Comparison of ENCODE assay signal across 31 cellular contexts in the genomic region with DNA sequence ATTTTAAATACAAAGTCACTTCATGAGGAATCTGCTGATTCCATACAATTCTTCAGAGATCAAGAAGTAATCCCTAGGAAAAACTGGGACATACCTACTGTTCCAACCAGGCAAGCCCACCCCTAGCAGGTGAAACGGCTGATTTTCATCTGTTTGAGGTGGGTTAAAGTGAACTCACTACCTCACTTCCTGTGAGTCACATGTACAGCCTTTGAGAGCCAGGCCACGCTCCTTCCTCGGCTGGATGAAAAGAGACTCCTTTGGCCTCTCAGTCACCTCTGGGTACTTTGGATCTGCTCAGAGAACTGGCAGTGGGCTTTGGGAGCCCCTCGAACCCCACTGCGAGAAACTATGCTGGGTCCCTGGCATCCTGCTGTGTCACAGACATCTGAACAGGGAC.
DNase-seq lines count a peak whose midpoint lies in the region; ATAC-seq, FAIRE-seq and TF ChIP-seq lines count a peak whose summit lies in the region.
"Had no signal": no experiment of that assay in that cellular context is flagged by ENCODE, and none has a peak within 500 bp of the region (broad histone marks: within the 10 kb centered on the region; RNA-seq: fewer than 3 reads in every experiment).

No MANE protein-coding gene starts in this region.

- peak; percentile 31 for FAIRE-seq in GM12878 (lab: Jason Lieb, UNC)

- H3K27ac ChIP-seq in GM12878 (ENCODE audit: control insufficient read depth, insufficient read depth) = no peak overlapping the region
- H3K27ac ChIP-seq in neutrophil = peak overlapping the region; percentile 46
- H3K27ac ChIP-seq: brain microvascular endothelial cell, heart right ventricle, right lobe of liver, upper lobe of right lung had no signal

- POLR2A ChIA-PET in GM12878 (lab: Charles Lee) = no interaction called here

- no peak for TF ChIP-seq POLR2A in GM12878 (IDR thresholded peaks at IDR 0.05; ENCODE audit: low read depth, low read length)

- H3K27me3 ChIP-seq in Loucy (ENCODE audit: insufficient read depth, low read length, poor library complexity, severe bottlenecking) = no peaks in the 10 kb centered on the region
- peaks cover 0 to 2% of the 10 kb centered on the region in 2 experiments; a peak in 2 of 4 replicates for H3K27me3 ChIP-seq in GM12878 (replicated peaks in 1 of 2; ENCODE audit: control insufficient read depth in 2 of 2, insufficient read depth in 2 of 2, low read length in 1 of 2)
- no peaks in the 10 kb centered on the region for H3K27me3 ChIP-seq in neutrophil
- H3K27me3 ChIP-seq: brain microvascular endothelial cell, right lobe of liver, upper lobe of right lung had no signal

- no peaks in the 10 kb centered on the region for H3F3A ChIP-seq in Loucy (ENCODE audit: low read depth)

- no peaks in the 10 kb centered on the region for H3K9me2 ChIP-seq in Loucy (replicated peaks; ENCODE audit: low read depth, low read length)

- no TSS peak for BruUV-seq in GM12878 (replicated peaks; lab: Mats Ljungman, UMichigan)

- RAD21 ChIA-PET in GM12878 (lab: Charles Lee; ENCODE audit: unreplicated experiment) = interaction anchor here (1.3 to 1.5 kb wide), 2 partner anchors 11 to 364 kb away, joined by 3 to 6 read pairs; no protein-coding TSS in a partner anchor

- in situ Hi-C loops in GM12878 (cut with MboI) = no loop called here

- H3K36me3 ChIP-seq in Loucy (ENCODE audit: insufficient read depth, low read length) = no peaks in the 10 kb centered on the region
- H3K36me3 ChIP-seq in GM12878 (ENCODE audit: control insufficient read depth in 2 of 2, insufficient read depth in 2 of 2, low read length in 1 of 2) = no peaks in the 10 kb centered on the region
- H3K36me3 ChIP-seq in neutrophil = peaks cover 97% of the 10 kb centered on the region
- H3K36me3 ChIP-seq: brain microvascular endothelial cell had no signal

- H3K4me1 ChIP-seq in Loucy (ENCODE audit: insufficient read depth, low read length, poor library complexity, severe bottlenecking) (peaks cover 8% of the 10 kb centered on the region), GM12878 (ENCODE audit: control insufficient read depth, insufficient read depth, low read length) (no peaks in the 10 kb centered on the region), neutrophil (ENCODE audit: control insufficient read depth in 1 of 2, insufficient read depth in 1 of 2, low read depth in 1 of 2, low read length in 1 of 2) (peaks cover 33 to 35% of the 10 kb centered on the region in 2 experiments)

- H2AFZ ChIP-seq in Loucy (ENCODE audit: low read length) = peak overlapping the region; percentile 78; the same call in 1 of the 2 replicates
- no peak overlapping the region for H2AFZ ChIP-seq in GM12878 (ENCODE audit: control insufficient read depth, low read depth, low read length)

- intact Hi-C loops in GM12878 (cut with micrococcal nuclease; ENCODE audit: unreplicated experiment) = loop anchor here (1.0 kb wide), 1 partner anchor 364 kb away; no protein-coding TSS in a partner anchor

- H4K20me1 ChIP-seq in Loucy (ENCODE audit: insufficient read depth, low read length, poor library complexity, severe bottlenecking) (no peaks in the 10 kb centered on the region), GM12878 (ENCODE audit: control insufficient read depth, insufficient read depth) (no peaks in the 10 kb centered on the region)

- TF ChIP-seq CTCF in Loucy (conservative IDR thresholded peaks at IDR 0.05; ENCODE audit: low read length) = no peak
- TF ChIP-seq CTCF in GM12878 (IDR thresholded peaks at IDR 0.05 in 2 of 3, conservative IDR thresholded peaks at IDR 0.05 in 1 of 3; ENCODE audit: control insufficient read depth in 2 of 3, extremely low read depth in 1 of 3, insufficient read depth in 1 of 3, low read depth in 3 of 3, low read length in 3 of 3) = no peak
- TF ChIP-seq CTCF in neutrophil (IDR thresholded peaks at IDR 0.05) = no peak

- ATAC-seq in GM12878 (no peak), GM19467 (IDR thresholded peaks at IDR 0.05; ENCODE audit: unreplicated experiment) (no peak)
- ATAC-seq: activated CD4-positive, CD25-positive, alpha-beta regulatory T cell treated with anti-CD3 and anti-CD28 coated beads, Interleukin-2, amount 50 U/mL, for 24 hours; stimulated activated effector memory CD8-positive, alpha-beta T cell treated with anti-CD3 and anti-CD28 coated beads, Interleukin-12 subunit alpha, Interleukin-12 subunit beta, amount 100 ng/mL, for 72 hours had no signal

- CTCF ChIA-PET in GM12878 (lab: Yijun Ruan, JAX) = interaction anchor here (0.9 to 1.5 kb wide), 5 partner anchors 14 to 379 kb away, joined by 3 to 12 read pairs (median 4); no protein-coding TSS in a partner anchor

- H3K9me3 ChIP-seq in Loucy (ENCODE audit: insufficient read depth, low read depth, low read length) (no peaks in the 10 kb centered on the region), GM12878 (replicated peaks; ENCODE audit: control insufficient read depth, insufficient read depth, low read length) (no peaks in the 10 kb centered on the region), neutrophil (no peaks in the 10 kb centered on the region)
- H3K9me3 ChIP-seq: heart right ventricle, right lobe of liver, upper lobe of right lung had no signal

- no peak for TF ChIP-seq RAD21 in GM12878 (IDR thresholded peaks at IDR 0.05; ENCODE audit: insufficient read depth, low read depth, low read length)

- H3K9ac ChIP-seq in Loucy (ENCODE audit: low read depth, low read length, poor library complexity, severe bottlenecking) = peak overlapping the region; percentile 22
- H3K9ac ChIP-seq in GM12878 (ENCODE audit: control insufficient read depth, insufficient read depth, low read length) = no peak overlapping the region

- 35% methylated on average over 5 of the region's 5 CpGs for WGBS in GM12878 (ENCODE audit: insufficient coverage, insufficient replicate concordance, low lambda C conversion rate, missing lambda C conversion rate)

- H3K79me2 ChIP-seq in Loucy (ENCODE audit: insufficient read depth, low read length) = no peaks in the 10 kb centered on the region
- H3K79me2 ChIP-seq in GM12878 (ENCODE audit: control insufficient read depth, insufficient read depth, low read length) = no peaks in the 10 kb centered on the region

- DNase-seq in ELR (ENCODE audit: low read depth) = peak; percentile 20
- no peak for DNase-seq in GM12878 (ENCODE audit: low read depth, low spot score)
- DNase-seq in AML-193 (lab: John Stamatoyannopoulos, UW) = no peak
- no peak for DNase-seq in OCI-M2 (lab: John Stamatoyannopoulos, UW; ENCODE audit: unreplicated experiment)
- DNase-seq: activated CD8-positive, alpha-beta memory T cell treated with anti-CD3 and anti-CD28 coated beads for 24 hours; activated gamma-delta T cell treated with Interleukin-2 at 50 U/mL for 16 hours; activated T-cell treated with anti-CD3 and anti-CD28 coated beads, Interleukin-2, amount 50 U/mL, for 1 hour; amniotic stem cell; brain microvascular endothelial cell; CD8-positive, alpha-beta memory T cell; DMS 273 treated with DMSO at 0.1 percent for 48 hours; effector memory CD4-positive, alpha-beta T cell; H9; heart right ventricle; left colon; mammary epithelial cell; MM.1S; NCI-H2081; NCI-H2227 treated with DMSO at 0.1 percent for 48 hours; NCI-H526 treated with DMSO at 0.1 percent for 48 hours; stimulated activated CD4-positive, alpha-beta T cell treated with anti-CD3 and anti-CD28 coated beads, Interleukin-12 subunit alpha, Interleukin-12 subunit beta, amount 100 ng/mL, for 4 hours; stimulated activated CD4-positive, alpha-beta T cell treated with anti-CD3 and anti-CD28 coated beads, Interleukin-4, amount 100 ng/mL, for 1 hour; substantia nigra; T-helper 1 cell; upper lobe of right lung had no signal

- H3K4me3 ChIP-seq in Loucy (ENCODE audit: low read length, poor library complexity, severe bottlenecking) (no peak overlapping the region), GM12878 (no peak overlapping the region), neutrophil (ENCODE audit: low read depth in 1 of 2, low read length in 1 of 2) (no peak overlapping the region)
- H3K4me3 ChIP-seq: heart right ventricle, right lobe of liver, upper lobe of right lung had no signal

- TF ChIP-seq EP300 in GM12878 (IDR thresholded peaks at IDR 0.05; ENCODE audit: borderline replicate concordance in 1 of 2, control insufficient read depth in 1 of 2, low read depth in 2 of 2, low read length in 2 of 2) = no peak

- SMC1A ChIA-PET in GM12878 (lab: Charles Lee; ENCODE audit: uncharacterized antibody, unreplicated experiment) = interaction anchor here (1.7 kb wide), 1 partner anchor 364 kb away, joined by 8 read pairs; no protein-coding TSS in a partner anchor

- H3K4me2 ChIP-seq in Loucy (ENCODE audit: low read depth, low read length, poor library complexity, severe bottlenecking) = peak overlapping the region; percentile 7
- no peak overlapping the region for H3K4me2 ChIP-seq in GM12878 (ENCODE audit: control insufficient read depth, insufficient read depth)

TF ChIP-seq in GM12878, 131 proteins besides CTCF, POLR2A, EP300 and RAD21 (continues in another document):
- TF ChIP-seq, protein P1, sequence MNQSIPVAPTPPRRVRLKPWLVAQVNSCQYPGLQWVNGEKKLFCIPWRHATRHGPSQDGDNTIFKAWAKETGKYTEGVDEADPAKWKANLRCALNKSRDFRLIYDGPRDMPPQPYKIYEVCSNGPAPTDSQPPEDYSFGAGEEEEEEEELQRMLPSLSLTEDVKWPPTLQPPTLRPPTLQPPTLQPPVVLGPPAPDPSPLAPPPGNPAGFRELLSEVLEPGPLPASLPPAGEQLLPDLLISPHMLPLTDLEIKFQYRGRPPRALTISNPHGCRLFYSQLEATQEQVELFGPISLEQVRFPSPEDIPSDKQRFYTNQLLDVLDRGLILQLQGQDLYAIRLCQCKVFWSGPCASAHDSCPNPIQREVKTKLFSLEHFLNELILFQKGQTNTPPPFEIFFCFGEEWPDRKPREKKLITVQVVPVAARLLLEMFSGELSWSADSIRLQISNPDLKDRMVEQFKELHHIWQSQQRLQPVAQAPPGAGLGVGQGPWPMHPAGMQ (IDR thresholded peaks at IDR 0.05; ENCODE audit: borderline replicate concordance) = no peak
- no peak for TF ChIP-seq RCOR1 (conservative IDR thresholded peaks at IDR 0.05; ENCODE audit: low read depth, low read length)
- TF ChIP-seq TBL1XR1 (IDR thresholded peaks at IDR 0.05; ENCODE audit: low read depth, low read length) = no peak
- no peak for TF ChIP-seq RFX5 (IDR thresholded peaks at IDR 0.05; ENCODE audit: low read depth, low read length)
- no peak for TF ChIP-seq CBX5 (IDR thresholded peaks at IDR 0.05; ENCODE audit: low read depth)
- no peak for TF ChIP-seq SP1 (IDR thresholded peaks at IDR 0.05; ENCODE audit: low read depth, low read length)
- TF ChIP-seq TCF3 (IDR thresholded peaks at IDR 0.05; ENCODE audit: borderline replicate concordance, insufficient read depth, low read depth, low read length) = no peak
